Comparison of ENCODE assay signal across 1 cellular context in genomic region chr4:4461850-4462249, GRCh38.
TF ChIP-seq lines count a peak whose summit lies in the region.

No MANE protein-coding gene starts in this region.

TF ChIP-seq in HepG2, 621 proteins besides CTCF, POLR2A, EP300 and RAD21 (continued from another document and continues in another):
- no peak for TF ChIP-seq ZNF800 (CRISPR knock-in tag; IDR thresholded peaks at IDR 0.05)
- TF ChIP-seq FOXA3 (CRISPR knock-in tag; IDR thresholded peaks at IDR 0.05) = peak; percentile 93
- TF ChIP-seq XRCC5 (optimal IDR thresholded peaks at IDR 0.05; ENCODE audit: low read length) = no peak
- TF ChIP-seq NFRKB (IDR thresholded peaks at IDR 0.05) = no peak
- no peak for TF ChIP-seq XBP1 (CRISPR knock-in tag; IDR thresholded peaks at IDR 0.05)
- TF ChIP-seq KLF11 (CRISPR knock-in tag; IDR thresholded peaks at IDR 0.05) = no peak
- TF ChIP-seq ZNF292 (CRISPR knock-in tag; IDR thresholded peaks at IDR 0.05; ENCODE audit: borderline replicate concordance, low read depth) = peak; percentile 23; the same call in 1 of the 2 replicates
- no peak for TF ChIP-seq ATF4 (CRISPR knock-in tag; IDR thresholded peaks at IDR 0.05)
- TF ChIP-seq YEATS4 (CRISPR knock-in tag; IDR thresholded peaks at IDR 0.05; ENCODE audit: borderline replicate concordance) = no peak
- TF ChIP-seq DBP (CRISPR knock-in tag; IDR thresholded peaks at IDR 0.05; ENCODE audit: not compliant biosample characterization) = no peak
- TF ChIP-seq ZNF407 (CRISPR knock-in tag; IDR thresholded peaks at IDR 0.05; ENCODE audit: not compliant biosample characterization) = no peak
- TF ChIP-seq IRX3 (CRISPR knock-in tag; IDR thresholded peaks at IDR 0.05; ENCODE audit: borderline replicate concordance, low read depth) = no peak
- no peak for TF ChIP-seq ZNF230 (CRISPR knock-in tag; IDR thresholded peaks at IDR 0.05)
- TF ChIP-seq IRF1 (CRISPR knock-in tag; IDR thresholded peaks at IDR 0.05; ENCODE audit: low read depth) = no peak
- TF ChIP-seq TEAD3 (CRISPR knock-in tag; optimal IDR thresholded peaks at IDR 0.05; ENCODE audit: borderline replicate concordance) = peak; percentile 45
- TF ChIP-seq PRMT3 (CRISPR knock-in tag; IDR thresholded peaks at IDR 0.05; ENCODE audit: borderline replicate concordance, low read depth) = no peak
- TF ChIP-seq ZBTB33 (CRISPR knock-in tag; IDR thresholded peaks at IDR 0.05) = no peak
- no peak for TF ChIP-seq HINFP (CRISPR knock-in tag; IDR thresholded peaks at IDR 0.05; ENCODE audit: low read depth)
- no peak for TF ChIP-seq DRAP1 (CRISPR knock-in tag; IDR thresholded peaks at IDR 0.05)
- no peak for TF ChIP-seq ZNF672 (CRISPR knock-in tag; IDR thresholded peaks at IDR 0.05)
- TF ChIP-seq ZNF563 (CRISPR knock-in tag; IDR thresholded peaks at IDR 0.05) = no peak
- TF ChIP-seq GFI1 (CRISPR knock-in tag; IDR thresholded peaks at IDR 0.05; ENCODE audit: borderline replicate concordance) = peak; percentile 90
- TF ChIP-seq PRDM10 (CRISPR knock-in tag; IDR thresholded peaks at IDR 0.05; ENCODE audit: low read depth) = no peak
- TF ChIP-seq ZFX (CRISPR knock-in tag; IDR thresholded peaks at IDR 0.05; ENCODE audit: low read depth) = 0 out of 2 replicates have a peak, but pooled peaks have one; percentile 40
- TF ChIP-seq SMAD1 (CRISPR knock-in tag; IDR thresholded peaks at IDR 0.05; ENCODE audit: borderline replicate concordance, low read depth) = no peak
- TF ChIP-seq ZNF121 (CRISPR knock-in tag; IDR thresholded peaks at IDR 0.05) = no peak
- TF ChIP-seq ZNF550 (CRISPR knock-in tag; IDR thresholded peaks at IDR 0.05; ENCODE audit: borderline replicate concordance) = no peak
- no peak for TF ChIP-seq SOX6 (IDR thresholded peaks at IDR 0.05)
- peak; percentile 79 for TF ChIP-seq SOX6 (CRISPR knock-in tag; IDR thresholded peaks at IDR 0.05)
- TF ChIP-seq TARDBP (CRISPR knock-in tag; IDR thresholded peaks at IDR 0.05) = no peak
- TF ChIP-seq BRCA1 (CRISPR knock-in tag; IDR thresholded peaks at IDR 0.05) = no peak
- TF ChIP-seq SOX5 (CRISPR knock-in tag; IDR thresholded peaks at IDR 0.05; ENCODE audit: borderline replicate concordance) = peak; percentile 81; the same call in 1 of the 2 replicates
- TF ChIP-seq TRAFD1 (CRISPR knock-in tag; IDR thresholded peaks at IDR 0.05; ENCODE audit: borderline replicate concordance) = no peak
- TF ChIP-seq WIZ (CRISPR knock-in tag; IDR thresholded peaks at IDR 0.05) = no peak
- peak; percentile 61 for TF ChIP-seq HOXA3 (CRISPR knock-in tag; IDR thresholded peaks at IDR 0.05)
- TF ChIP-seq IKZF4 (CRISPR knock-in tag; IDR thresholded peaks at IDR 0.05; ENCODE audit: borderline replicate concordance, low read depth, not compliant biosample characterization) = no peak
- no peak for TF ChIP-seq ZFP90 (CRISPR knock-in tag; IDR thresholded peaks at IDR 0.05; ENCODE audit: borderline replicate concordance)
- TF ChIP-seq RBM39 (IDR thresholded peaks at IDR 0.05; ENCODE audit: low read depth, low read length, poor library complexity, severe bottlenecking) = no peak
- TF ChIP-seq ATAD3A (CRISPR knock-in tag; IDR thresholded peaks at IDR 0.05) = no peak
